In the genomic region with DNA sequence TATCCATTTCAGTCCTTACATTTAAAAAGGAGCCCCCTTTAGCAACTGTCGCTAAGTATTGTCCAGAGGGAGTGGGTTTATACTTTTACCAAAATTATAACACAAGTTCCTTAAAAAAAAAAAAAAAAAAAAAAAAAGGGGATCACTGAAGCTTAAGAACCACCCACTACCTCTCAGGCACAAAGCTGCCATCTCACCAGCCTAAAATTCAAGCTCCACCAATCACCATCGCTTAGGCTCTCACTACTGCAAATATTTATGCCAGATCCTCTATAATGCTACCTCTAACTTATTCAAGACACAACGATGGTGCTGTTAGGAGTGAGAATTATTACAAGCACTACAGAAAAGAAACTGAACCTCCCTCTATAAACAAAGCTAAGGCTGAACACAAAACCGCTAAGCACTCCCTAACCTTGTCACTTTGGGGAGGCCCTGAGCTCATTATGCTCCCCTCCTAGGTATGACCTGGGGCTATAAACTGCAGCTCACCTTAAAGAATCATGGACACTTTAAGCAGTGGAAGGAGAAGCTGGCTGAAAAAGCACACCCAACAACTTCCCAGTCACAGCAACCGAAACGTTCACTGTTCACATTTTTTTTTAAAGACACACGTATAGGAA, we compare ENCODE assay signal across 1 cellular context.
TF ChIP-seq lines count a peak whose summit lies in the region.

No MANE protein-coding gene starts in this region.

TF ChIP-seq in H1, 55 proteins besides CTCF, POLR2A, EP300 and RAD21:
- TF ChIP-seq CHD1 (IDR thresholded peaks at IDR 0.05; ENCODE audit: low read depth, low read length) (no peak), SP1 (IDR thresholded peaks at IDR 0.05; ENCODE audit: low read depth, low read length) (0 out of 2 replicates have a peak, but pooled peaks have one; percentile 1), ASH2L (IDR thresholded peaks at IDR 0.05; ENCODE audit: low read length) (peak; percentile 20)
